In genomic region chr2:73093596-73094218, GRCh38 we compare ENCODE assay signal across 1 cellular context.
TF ChIP-seq lines count a peak whose summit lies in the region.

No MANE protein-coding gene starts in this region.

TF ChIP-seq in HEK293, 187 proteins besides CTCF, POLR2A, EP300 and RAD21:
- TF ChIP-seq ZNF362 (tag by site-specific recombination; IDR thresholded peaks at IDR 0.05), result peak; percentile 52; the same call in 1 of the 2 replicates
